In the genomic region with DNA sequence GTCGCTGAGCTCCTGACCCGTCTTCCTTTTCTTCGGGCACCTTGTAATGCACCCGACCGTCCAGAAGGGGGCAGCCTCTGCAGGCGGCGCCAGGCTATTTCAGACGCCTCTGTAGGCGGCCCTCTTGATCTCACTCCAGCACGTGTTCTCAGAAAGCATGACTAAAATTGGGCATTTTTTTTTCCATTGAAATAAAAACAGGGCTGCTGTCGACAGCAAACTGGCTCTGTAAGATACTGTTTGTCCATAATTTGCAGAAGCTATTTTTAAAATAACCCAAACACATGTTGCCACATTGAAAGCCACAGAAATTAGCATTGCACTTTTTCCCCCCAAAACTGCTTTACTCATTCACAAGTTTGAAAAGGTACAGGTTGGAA, we compare ENCODE assay signal across 8 cellular contexts.
DNase-seq lines count a peak whose midpoint lies in the region; ATAC-seq and TF ChIP-seq lines count a peak whose summit lies in the region.

No MANE protein-coding gene starts in this region.

- CTCF ChIA-PET in CD4-positive, alpha-beta memory T cell (lab: Charles Lee; ENCODE audit: partially characterized antibody): interaction anchor here (0.6 to 3.1 kb wide), 48 partner anchors 9 to 320 kb away, joined by 3 to 28 read pairs (median 4); no protein-coding TSS in a partner anchor

- peaks cover 0 to 2% of the 10 kb centered on the region in 2 donors for H3K27me3 Mint-ChIP-seq in CD4-positive, alpha-beta memory T cell
- peaks cover 9% of the 10 kb centered on the region for H3K27me3 Mint-ChIP-seq in T-helper 2 cell treated with Interferon-gamma antibody and Interleukin-4, amounts not matched to agents 5 μg/mL and 100 μg/mL, for 36 hours (ENCODE audit: low read depth)

- H3K4me1 ChIP-seq in CD4-positive, alpha-beta memory T cell (ENCODE audit: insufficient read depth, low read length): peaks cover 11% of the 10 kb centered on the region
- H3K4me1 ChIP-seq in adrenal gland (replicated peaks in 1 of 2) (no peaks in the 10 kb centered on the region), gastrocnemius medialis (peaks cover 0 to 5% of the 10 kb centered on the region in 2 donors)

- POLR2A ChIA-PET in CD4-positive, alpha-beta memory T cell (lab: Charles Lee; ENCODE audit: partially characterized antibody): interaction anchor here (0.6 to 1.8 kb wide), 11 partner anchors 8 to 314 kb away, joined by 3 to 10 read pairs (median 3); partner anchors contain the start of genes COQ8A and ITPKB

- H3K27ac Mint-ChIP-seq in CD4-positive, alpha-beta memory T cell: peak overlapping the region in 6 of 7 donors; percentile 12 to 89 (median 64)
- H3K27ac Mint-ChIP-seq in T-helper 2 cell treated with Interferon-gamma antibody and Interleukin-4, amounts not matched to agents 5 μg/mL and 100 μg/mL, for 36 hours: peak overlapping the region; percentile 43

- TF ChIP-seq CTCF in adrenal gland (IDR thresholded peaks at IDR 0.05) (peak; percentile 80 to 98 (median 92)), gastrocnemius medialis (IDR thresholded peaks at IDR 0.05 in 4 of 5, conservative IDR thresholded peaks at IDR 0.05 in 1 of 5) (peak; percentile 87 to 96 (median 91))

- H3K4me1 Mint-ChIP-seq in CD4-positive, alpha-beta memory T cell: peaks cover 11 to 31% (median 22%) of the 10 kb centered on the region in 4 donors
- peaks cover 15% of the 10 kb centered on the region for H3K4me1 Mint-ChIP-seq in T-helper 2 cell treated with Interferon-gamma antibody and Interleukin-4, amounts not matched to agents 5 μg/mL and 100 μg/mL, for 36 hours (ENCODE audit: low read depth)

- no peaks in the 10 kb centered on the region for H3K9me3 ChIP-seq in CD4-positive, alpha-beta memory T cell (ENCODE audit: control insufficient read depth in 1 of 2, low read length in 2 of 2)
- H3K9me3 ChIP-seq in adrenal gland (replicated peaks in 1 of 3): no peaks in the 10 kb centered on the region
- H3K9me3 ChIP-seq in gastrocnemius medialis: peaks cover 0 to 4% (median 0%) of the 10 kb centered on the region in 3 donors

- in situ Hi-C loops in gastrocnemius medialis (cut with MboI; ENCODE audit: low sequenced_read_pairs in 4 of 4): loop anchor here in 1 of 4 donors (25.0 kb wide), 1 partner anchor 811 kb away; no protein-coding TSS in a partner anchor

- H3K36me3 Mint-ChIP-seq in CD4-positive, alpha-beta memory T cell: peaks cover 6 to 21% of the 10 kb centered on the region in 2 donors
- H3K36me3 Mint-ChIP-seq in T-helper 2 cell treated with Interferon-gamma antibody and Interleukin-4, amounts not matched to agents 5 μg/mL and 100 μg/mL, for 36 hours (ENCODE audit: low read depth): peaks cover 6% of the 10 kb centered on the region

- no peak overlapping the region for H3K4me3 ChIP-seq in CD4-positive, alpha-beta memory T cell (ENCODE audit: low read length in 2 of 2)
- H3K4me3 ChIP-seq in adrenal gland: no peak overlapping the region
- no peak overlapping the region for H3K4me3 ChIP-seq in gastrocnemius medialis

- peaks cover 0 to 3% (median 0%) of the 10 kb centered on the region in 8 donors for H3K9me3 Mint-ChIP-seq in CD4-positive, alpha-beta memory T cell
- H3K9me3 Mint-ChIP-seq in T-helper 2 cell treated with Interferon-gamma antibody and Interleukin-4, amounts not matched to agents 5 μg/mL and 100 μg/mL, for 36 hours: peaks cover 8% of the 10 kb centered on the region

- H3K27me3 ChIP-seq in CD4-positive, alpha-beta memory T cell (ENCODE audit: insufficient read depth, low read length): no peaks in the 10 kb centered on the region
- no peaks in the 10 kb centered on the region for H3K27me3 ChIP-seq in adrenal gland
- H3K27me3 ChIP-seq in gastrocnemius medialis: no peaks in the 10 kb centered on the region

- no peak overlapping the region for H3K27ac ChIP-seq in CD4-positive, alpha-beta memory T cell (ENCODE audit: low read depth, low read length)
- H3K27ac ChIP-seq in adrenal gland: no peak overlapping the region
- H3K27ac ChIP-seq in gastrocnemius medialis: peak overlapping the region in 3 of 4 donors; percentile 20 to 38 (median 32)

- peaks cover 10% of the 10 kb centered on the region for H3K36me3 ChIP-seq in CD4-positive, alpha-beta memory T cell (ENCODE audit: insufficient read depth, low read length)
- H3K36me3 ChIP-seq in adrenal gland (replicated peaks in 1 of 2): no peaks in the 10 kb centered on the region
- no peaks in the 10 kb centered on the region for H3K36me3 ChIP-seq in gastrocnemius medialis

- intact Hi-C loops in CD4-positive, alpha-beta memory T cell (cut with micrococcal nuclease): loop anchor here (1.0 to 5.0 kb wide), 2 partner anchors 199 to 202 kb away; no protein-coding TSS in a partner anchor
- intact Hi-C loops in adrenal gland (cut with DNase I): no loop called here
- intact Hi-C loops in left ventricle myocardium superior (cut with micrococcal nuclease): no loop called here
- intact Hi-C loops in gastrocnemius medialis (cut with DNase I; ENCODE audit: low total_unique reads): loop anchor here (5.0 kb wide), 1 partner anchor 816 kb away; no protein-coding TSS in a partner anchor

- ATAC-seq in GM19455 (IDR thresholded peaks at IDR 0.05; ENCODE audit: unreplicated experiment) (peak; percentile 78), left ventricle myocardium superior (peak; percentile 90), gastrocnemius medialis (peak; percentile 73 to 82), HG03097 (IDR thresholded peaks at IDR 0.05; ENCODE audit: low FRiP score, unreplicated experiment) (no peak)

- WGBS in adrenal gland, 4 donors: 2% methylated on average over 10 to 11 of the region's 11 CpGs

- DNase-seq in CD4-positive, alpha-beta memory T cell: peak; percentile 71 to 79 (median 74)
- peak; percentile 72 for DNase-seq in HuH-7 (ENCODE audit: low spot score)
- DNase-seq in T-helper 2 cell treated with Interferon-gamma antibody and Interleukin-4, amounts not matched to agents 5 μg/mL and 100 μg/mL, for 36 hours (ENCODE audit: low spot score): peak; percentile 82
- DNase-seq in adrenal gland: peak; percentile 67 to 87 (median 76)
- DNase-seq in left ventricle myocardium superior: peak; percentile 78
- peak; percentile 59 to 68 for DNase-seq in gastrocnemius medialis

- peak overlapping the region; percentile 34 to 84 (median 61) for H3K4me3 Mint-ChIP-seq in CD4-positive, alpha-beta memory T cell
- H3K4me3 Mint-ChIP-seq in T-helper 2 cell treated with Interferon-gamma antibody and Interleukin-4, amounts not matched to agents 5 μg/mL and 100 μg/mL, for 36 hours: peak overlapping the region; percentile 48

- TF ChIP-seq POLR2A in adrenal gland (IDR thresholded peaks at IDR 0.05) (no peak), gastrocnemius medialis (IDR thresholded peaks at IDR 0.05) (no peak)

Comparison
In these comparisons a context has a peak if more than half of its experiments do, and no peak if none do; other contexts are left out.
1. H3K27ac ChIP-seq: peak in gastrocnemius medialis (3 of 4); none in CD4-positive, alpha-beta memory T cell (single experiment) and adrenal gland (0 of 5).
2. intact Hi-C loops: an anchor here in CD4-positive, alpha-beta memory T cell (1.0 to 5.0 kb wide) and gastrocnemius medialis (5.0 kb wide); none called in adrenal gland and left ventricle myocardium superior.
3. Peak in every context shown above with its lines, with median percentiles within 50 percentile points of each other: DNase-seq.